ENCODE assay signal across 9 cellular contexts in genomic region chr18:63321291-63321690, GRCh38. TPM values are rescaled to one million over a fixed set of nuclear protein-coding genes. Genes with fewer than 3 reads are reported as not detected.
DNase-seq lines count a peak whose midpoint lies in the region; ATAC-seq and TF ChIP-seq lines count a peak whose summit lies in the region.
"Had no signal": no experiment of that assay in that cellular context is flagged by ENCODE, and none has a peak within 500 bp of the region (broad histone marks: within the 10 kb centered on the region; RNA-seq: fewer than 3 reads in every experiment).

No MANE protein-coding gene starts in this region.

- DNase-seq in NCI-H748 (lab: John Stamatoyannopoulos, UW; ENCODE audit: unreplicated experiment) (peak; percentile 44), NCI-H748 treated with DMSO at 0.1 percent for 48 hours (lab: John Stamatoyannopoulos, UW) (no peak), OCI-LY7 (ENCODE audit: low spot score) (no peak), esophagus squamous epithelium (lab: John Stamatoyannopoulos, UW) (no peak), HuH-7.5 (ENCODE audit: low spot score) (no peak), HPDE6-E6E7 (ENCODE audit: extremely low spot score) (no peak), NCI-H1694 (lab: John Stamatoyannopoulos, UW) (no peak)
- no peak for DNase-seq in stimulated activated naive CD8-positive, alpha-beta T cell treated with anti-CD3 and anti-CD28 coated beads, Interleukin-15, amount 100 ng/mL, for 72 hours

- H4K20me1 ChIP-seq in OCI-LY7 (ENCODE audit: insufficient read depth, low read length), result no peaks in the 10 kb centered on the region

- H3K27ac Mint-ChIP-seq in stimulated activated naive CD8-positive, alpha-beta T cell treated with anti-CD3 and anti-CD28 coated beads, Interleukin-15, amount 100 ng/mL, for 72 hours, result peak overlapping the region in 1 of 2 donors; percentile 94

- H3K27me3 Mint-ChIP-seq in stimulated activated naive CD8-positive, alpha-beta T cell treated with anti-CD3 and anti-CD28 coated beads, Interleukin-15, amount 100 ng/mL, for 72 hours, result no peaks in the 10 kb centered on the region

- no peak for ATAC-seq in stimulated activated naive CD8-positive, alpha-beta T cell treated with anti-CD3 and anti-CD28 coated beads, Interleukin-15, amount 100 ng/mL, for 72 hours

- BruUV-seq in OCI-LY7 (replicated peaks; lab: Mats Ljungman, UMichigan), result no TSS peak

- H3K79me2 ChIP-seq in OCI-LY7 (ENCODE audit: insufficient read depth, low read depth, low read length), result no peaks in the 10 kb centered on the region

- H3K27ac ChIP-seq in OCI-LY7 (ENCODE audit: low read depth, low read length, poor library complexity, severe bottlenecking) (no peak overlapping the region), esophagus squamous epithelium (peak overlapping the region; percentile 78 to 90 (median 86))

- H2AFZ ChIP-seq in OCI-LY7 (ENCODE audit: low read length), result no peak overlapping the region

- CTCF ChIA-PET in OCI-LY7 (lab: Charles Lee; ENCODE audit: unreplicated experiment), result no interaction called here

- POLR2A ChIA-PET in OCI-LY7 (lab: Charles Lee), result no interaction called here

- H3K36me3 ChIP-seq in OCI-LY7 (ENCODE audit: insufficient read depth, low read length) (no peaks in the 10 kb centered on the region), esophagus squamous epithelium (no peaks in the 10 kb centered on the region)
- H3K36me3 ChIP-seq: right atrium auricular region had no signal

- H3K4me3 ChIP-seq in OCI-LY7 (ENCODE audit: low read depth, low read length, poor library complexity, severe bottlenecking) (no peak overlapping the region), esophagus squamous epithelium (peak overlapping the region in 1 of 4 donors; percentile 71)

- H3K4me1 Mint-ChIP-seq in stimulated activated naive CD8-positive, alpha-beta T cell treated with anti-CD3 and anti-CD28 coated beads, Interleukin-15, amount 100 ng/mL, for 72 hours, result peaks cover 23% of the 10 kb centered on the region

- no peaks in the 10 kb centered on the region for H3K9me3 Mint-ChIP-seq in stimulated activated naive CD8-positive, alpha-beta T cell treated with anti-CD3 and anti-CD28 coated beads, Interleukin-15, amount 100 ng/mL, for 72 hours

- no peaks in the 10 kb centered on the region for H3K27me3 ChIP-seq in esophagus squamous epithelium
- H3K27me3 ChIP-seq: right atrium auricular region had no signal

- intact Hi-C loops in OCI-LY7 (cut with micrococcal nuclease; ENCODE audit: unreplicated experiment), result loop anchor here (5.0 kb wide), 1 partner anchor 204 kb away; no protein-coding TSS in a partner anchor
- intact Hi-C loops in esophagus squamous epithelium (cut with DNase I), result loop anchor here (5.0 kb wide), 2 partner anchors 189 to 304 kb away; no protein-coding TSS in a partner anchor

- H3K9me2 ChIP-seq in OCI-LY7 (ENCODE audit: insufficient read depth, low read length), result no peaks in the 10 kb centered on the region

- peak overlapping the region; percentile 93 to 94 for H3K4me3 Mint-ChIP-seq in stimulated activated naive CD8-positive, alpha-beta T cell treated with anti-CD3 and anti-CD28 coated beads, Interleukin-15, amount 100 ng/mL, for 72 hours

- no peak for TF ChIP-seq POLR2A in esophagus squamous epithelium (IDR thresholded peaks at IDR 0.05)

- H3K9me3 ChIP-seq in OCI-LY7 (ENCODE audit: low read length), result no peaks in the 10 kb centered on the region
- H3K9me3 ChIP-seq in esophagus squamous epithelium, result no peaks in the 10 kb centered on the region
- H3K9me3 ChIP-seq: right atrium auricular region had no signal

- H3K4me1 ChIP-seq in OCI-LY7 (ENCODE audit: insufficient read depth, low read length, poor library complexity, severe bottlenecking) (peaks cover 17% of the 10 kb centered on the region), esophagus squamous epithelium (peaks cover 11 to 46% (median 11%) of the 10 kb centered on the region in 3 donors)

- peak overlapping the region; percentile 67; the same call in 1 of the 2 replicates for H3K4me2 ChIP-seq in OCI-LY7 (ENCODE audit: low read length)

- 58 to 70% methylated on average over 9 of the region's 9 CpGs for WGBS in esophagus squamous epithelium, 2 donors

- TF ChIP-seq CTCF in OCI-LY7 (conservative IDR thresholded peaks at IDR 0.05; ENCODE audit: low read length) (no peak), esophagus squamous epithelium (IDR thresholded peaks at IDR 0.05) (no peak)

RNA-seq across cellular contexts. Expression of gene BCL2, which starts 1.7 kb away (rescaled TPM):
- total RNA-seq in OCI-LY7 (2014; rRNA removed; shearing (Covaris generic)), result 1.4 and 1.9 TPM in 2 replicates
- total RNA-seq in OCI-LY7 (2022) (2.5 and 3.0 TPM in 2 replicates), esophagus squamous epithelium (10 to 100 TPM in 1 of 4 donors, 1 to 10 TPM in 3; 3.1 to 17.4 (median 4.2) TPM)

RNA-seq across cellular contexts. Expression of gene KDSR, which starts 45.7 kb away (rescaled TPM):
- 6.5 and 7.1 TPM in 2 replicates for total RNA-seq in OCI-LY7 (2014; rRNA removed; shearing (Covaris generic))
- total RNA-seq in OCI-LY7 (2022), result 13.4 and 14.6 TPM in 2 replicates
- total RNA-seq in esophagus squamous epithelium, result 10 to 100 TPM; 20.8 to 42.3 (median 23.0) TPM
